In the genomic region with DNA sequence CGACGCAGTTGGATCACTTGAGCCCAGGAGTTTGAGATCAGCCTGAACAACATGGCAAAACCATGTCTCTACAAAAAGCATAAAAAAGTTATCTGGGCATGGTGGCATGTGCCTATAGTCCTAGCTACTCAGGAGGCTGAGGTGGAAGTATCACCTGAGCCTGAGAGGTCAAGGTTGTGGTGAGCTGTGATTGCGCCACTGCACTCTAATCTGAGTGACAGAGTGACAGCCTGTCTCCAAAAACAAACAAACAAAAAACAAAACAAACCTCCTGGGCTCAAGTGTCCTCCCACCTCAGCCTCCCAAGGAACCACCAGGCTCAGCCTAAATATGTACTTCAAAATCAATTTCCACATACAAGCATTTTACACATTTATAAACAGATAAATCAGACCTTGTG, we compare ENCODE assay signal across 25 cellular contexts.
A peak's percentile ranks its signal among the peaks of the same experiment; 100 is the strongest.
DNase-seq lines count a peak whose midpoint lies in the region; ATAC-seq, FAIRE-seq and TF ChIP-seq lines count a peak whose summit lies in the region.
"Had no signal": no experiment of that assay in that cellular context is flagged by ENCODE, and none has a peak within 500 bp of the region (broad histone marks: within the 10 kb centered on the region; RNA-seq: fewer than 3 reads in every experiment).

No MANE protein-coding gene starts in this region.

- H3K9me3 ChIP-seq in HepG2 (ENCODE audit: low read length), result no peaks in the 10 kb centered on the region
- H3K9me3 ChIP-seq in right lobe of liver, result no peaks in the 10 kb centered on the region
- no peaks in the 10 kb centered on the region; the same call in 1 of the 2 replicates for H3K9me3 ChIP-seq in K562 (replicated peaks; ENCODE audit: control insufficient read depth, insufficient read depth, low read depth, low read length)
- H3K9me3 ChIP-seq in mucosa of descending colon, result no peaks in the 10 kb centered on the region
- H3K9me3 ChIP-seq: BE2C, BLaER1 had no signal

- no peak overlapping the region for H3K9ac ChIP-seq in HepG2 (ENCODE audit: insufficient read depth, low read depth, low read length)
- no peak overlapping the region for H3K9ac ChIP-seq in K562 (ENCODE audit: insufficient read depth in 1 of 2, low read depth in 2 of 2, low read length in 2 of 2)
- H3K9ac ChIP-seq: BLaER1 had no signal

- H2AFZ ChIP-seq in HepG2 (ENCODE audit: low read length), result no peak overlapping the region
- no peak overlapping the region for H2AFZ ChIP-seq in K562 (ENCODE audit: low read depth, low read length)

- TF ChIP-seq RAD21 in HepG2 (CRISPR knock-in tag; IDR thresholded peaks at IDR 0.05) (no peak), K562 (CRISPR knock-in tag; conservative IDR thresholded peaks at IDR 0.05 in 1 of 2, IDR thresholded peaks at IDR 0.05 in 1 of 2) (no peak)

- H3K4me1 ChIP-seq in HepG2 (ENCODE audit: insufficient read depth, low read length) (peaks cover 7% of the 10 kb centered on the region), right lobe of liver (no peaks in the 10 kb centered on the region), K562 (replicated peaks in 1 of 2; ENCODE audit: control insufficient read depth in 2 of 2, insufficient read depth in 2 of 2, low read length in 2 of 2) (no peaks in the 10 kb centered on the region), mucosa of descending colon (ENCODE audit: low read depth) (peaks cover 10% of the 10 kb centered on the region)
- H3K4me1 ChIP-seq: BE2C, BLaER1 had no signal

- ATAC-seq in HepG2 (peak; percentile 54), right lobe of liver (no peak), K562 (no peak), mucosa of descending colon (peak; percentile 17), GM19023 (IDR thresholded peaks at IDR 0.05; ENCODE audit: unreplicated experiment) (no peak), HG03469 (IDR thresholded peaks at IDR 0.05; ENCODE audit: unreplicated experiment) (no peak)

- 86% methylated on average over 3 of the region's 3 CpGs for WGBS in HepG2 (ENCODE audit: low lambda C conversion rate)
- WGBS in right lobe of liver (ENCODE audit: insufficient coverage, low coverage, low lambda C conversion rate, missing lambda C conversion rate), result 89% methylated on average over 3 of the region's 3 CpGs
- 100% methylated on average over 3 of the region's 3 CpGs for WGBS in K562 (ENCODE audit: insufficient coverage, low coverage, missing lambda C conversion rate)

- TF ChIP-seq CTCF in HepG2 (CRISPR knock-in tag; IDR thresholded peaks at IDR 0.05) (no peak), right lobe of liver (IDR thresholded peaks at IDR 0.05) (no peak), K562 (IDR thresholded peaks at IDR 0.05 in 2 of 3, conservative IDR thresholded peaks at IDR 0.05 in 1 of 3; ENCODE audit: insufficient read depth in 2 of 3, low read depth in 1 of 3, low read length in 3 of 3) (no peak), mucosa of descending colon (IDR thresholded peaks at IDR 0.05) (no peak)

- H4K20me1 ChIP-seq in HepG2 (ENCODE audit: insufficient read depth, low read length), result no peaks in the 10 kb centered on the region
- no peaks in the 10 kb centered on the region for H4K20me1 ChIP-seq in K562 (replicated peaks; ENCODE audit: control insufficient read depth, insufficient read depth, low read length)
- H4K20me1 ChIP-seq: BLaER1 had no signal

- BruUV-seq in HepG2 (replicated peaks; lab: Mats Ljungman, UMichigan) (no TSS peak), K562 (replicated peaks; lab: Mats Ljungman, UMichigan) (no TSS peak)

- DNase-seq in HepG2 (ENCODE audit: low spot score), result peak; percentile 31
- no peak for DNase-seq in right lobe of liver
- no peak for DNase-seq in K562 (ENCODE audit: extremely low read depth in 1 of 4, low spot score in 3 of 4)
- no peak for DNase-seq in mucosa of descending colon
- DNase-seq in EL, result no peak
- DNase-seq: 8988T; ACHN; BE2C; C1 segment of cervical spinal cord; CD4-positive, alpha-beta memory T cell; CD4-positive, CD25-positive, alpha-beta regulatory T cell; CD8-positive, alpha-beta memory T cell; COR-L47; DMS 273 treated with DMSO at 0.1 percent for 48 hours; DMS153; DMS53; DMS79; DND-41; GF-D8 had no signal

- H3K27ac ChIP-seq in HepG2 (ENCODE audit: extremely low read length, insufficient read depth, low read length), result no peak overlapping the region
- H3K27ac ChIP-seq in right lobe of liver, result no peak overlapping the region
- H3K27ac ChIP-seq in K562 (ENCODE audit: extremely low read depth, low read depth, low read length), result no peak overlapping the region
- H3K27ac ChIP-seq: BLaER1 had no signal

- no peak overlapping the region for H3K4me3 ChIP-seq in HepG2 (replicated peaks in 1 of 3; ENCODE audit: insufficient read depth in 1 of 3, low read depth in 2 of 3, low read length in 3 of 3)
- H3K4me3 ChIP-seq in right lobe of liver, result no peak overlapping the region
- no peak overlapping the region for H3K4me3 ChIP-seq in K562
- H3K4me3 ChIP-seq in mucosa of descending colon, result no peak overlapping the region
- H3K4me3 ChIP-seq: BLaER1 had no signal

- no peak overlapping the region for H3K4me2 ChIP-seq in HepG2 (ENCODE audit: low read depth, low read length)
- no peak overlapping the region for H3K4me2 ChIP-seq in K562 (ENCODE audit: insufficient read depth, low read length)
- H3K4me2 ChIP-seq: BLaER1 had no signal

- intact Hi-C loops in HepG2 (cut with micrococcal nuclease; ENCODE audit: unreplicated experiment), result no loop called here
- intact Hi-C loops in right lobe of liver (cut with DNase I), result no loop called here
- intact Hi-C loops in K562 (cut with micrococcal nuclease), result no loop called here
- intact Hi-C loops in mucosa of descending colon (cut with DNase I, micrococcal nuclease), result no loop called here

- no peaks in the 10 kb centered on the region for H3K27me3 ChIP-seq in HepG2 (ENCODE audit: control insufficient read depth in 1 of 2, insufficient read depth in 2 of 2, low read length in 2 of 2)
- H3K27me3 ChIP-seq in right lobe of liver, result no peaks in the 10 kb centered on the region
- no peaks in the 10 kb centered on the region for H3K27me3 ChIP-seq in K562 (ENCODE audit: control insufficient read depth in 2 of 2, insufficient read depth in 2 of 2, low read length in 2 of 2)
- H3K27me3 ChIP-seq: BE2C, BLaER1 had no signal

- TF ChIP-seq EP300 in HepG2 (IDR thresholded peaks at IDR 0.05; ENCODE audit: low read depth in 2 of 2, low read length in 2 of 2) (no peak), HepG2 (CRISPR knock-in tag; IDR thresholded peaks at IDR 0.05; ENCODE audit: borderline replicate concordance) (no peak), K562 (IDR thresholded peaks at IDR 0.05; ENCODE audit: low read length) (no peak)

- CTCF ChIA-PET in HepG2 (lab: Yijun Ruan, JAX; ENCODE audit: low intra/inter-chr PET ratio, low total read pairs) (no interaction called here), K562 (lab: Yijun Ruan, JAX; ENCODE audit: low intra/inter-chr PET ratio) (no interaction called here)

- H3K36me3 ChIP-seq in HepG2 (replicated peaks in 1 of 2; ENCODE audit: control insufficient read depth in 1 of 2, insufficient read depth in 2 of 2, low read length in 2 of 2), result peaks cover 4 to 23% of the 10 kb centered on the region in 2 experiments
- peaks cover 0 to 16% (median 2%) of the 10 kb centered on the region in 4 donors for H3K36me3 ChIP-seq in right lobe of liver
- H3K36me3 ChIP-seq in K562 (ENCODE audit: control insufficient read depth, insufficient read depth, low read length), result peaks cover 40% of the 10 kb centered on the region; the same call in 2 of the 3 replicates
- no peaks in the 10 kb centered on the region for H3K36me3 ChIP-seq in mucosa of descending colon (ENCODE audit: low read depth)

- no peaks in the 10 kb centered on the region for H3K9me1 ChIP-seq in K562 (ENCODE audit: control insufficient read depth, insufficient read depth, low read length)

- no peaks in the 10 kb centered on the region for H3K79me2 ChIP-seq in HepG2 (ENCODE audit: insufficient read depth, low read length)
- H3K79me2 ChIP-seq in K562 (ENCODE audit: control insufficient read depth, insufficient read depth, low read length), result no peaks in the 10 kb centered on the region

- peak; percentile 23 for FAIRE-seq in HepG2 (lab: Jason Lieb, UNC)
- FAIRE-seq in K562 (lab: Jason Lieb, UNC), result no peak
- FAIRE-seq: GM12892, GM18507, GM19239 had no signal

- POLR2A ChIA-PET in HepG2 (lab: Yijun Ruan, JAX), result no interaction called here
- POLR2A ChIA-PET in K562 (lab: Yijun Ruan, JAX), result no interaction called here

- TF ChIP-seq POLR2A in HepG2 (IDR thresholded peaks at IDR 0.05; ENCODE audit: insufficient read depth in 1 of 2, low read depth in 2 of 2, low read length in 2 of 2) (no peak), right lobe of liver (IDR thresholded peaks at IDR 0.05) (no peak), K562 (conservative IDR thresholded peaks at IDR 0.05) (no peak)

- in situ Hi-C loops in HepG2 (cut with HindIII; ENCODE audit: extremely low pct_ligation_motif_present, low pct_unique_long_range_greater_than_20kb), result no loop called here
- in situ Hi-C loops in K562 (cut with MboI), result no loop called here

TF ChIP-seq in HepG2, 621 proteins besides CTCF, POLR2A, EP300 and RAD21 (continues in another document):
- TF ChIP-seq, protein P1, sequence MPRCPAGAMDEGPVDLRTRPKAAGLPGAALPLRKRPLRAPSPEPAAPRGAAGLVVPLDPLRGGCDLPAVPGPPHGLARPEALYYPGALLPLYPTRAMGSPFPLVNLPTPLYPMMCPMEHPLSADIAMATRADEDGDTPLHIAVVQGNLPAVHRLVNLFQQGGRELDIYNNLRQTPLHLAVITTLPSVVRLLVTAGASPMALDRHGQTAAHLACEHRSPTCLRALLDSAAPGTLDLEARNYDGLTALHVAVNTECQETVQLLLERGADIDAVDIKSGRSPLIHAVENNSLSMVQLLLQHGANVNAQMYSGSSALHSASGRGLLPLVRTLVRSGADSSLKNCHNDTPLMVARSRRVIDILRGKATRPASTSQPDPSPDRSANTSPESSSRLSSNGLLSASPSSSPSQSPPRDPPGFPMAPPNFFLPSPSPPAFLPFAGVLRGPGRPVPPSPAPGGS (CRISPR knock-in tag; IDR thresholded peaks at IDR 0.05), result 0 out of 2 replicates have a peak, but pooled peaks have one; percentile 34

TF ChIP-seq in K562, 482 proteins besides CTCF, POLR2A, EP300 and RAD21 (continues in another document):
- TF ChIP-seq HDAC2 (IDR thresholded peaks at IDR 0.05) (no peak), CEBPB (tag; IDR thresholded peaks at IDR 0.05) (peak; percentile 23; the same call in 1 of the 2 replicates), ERF (CRISPR knock-in tag; IDR thresholded peaks at IDR 0.05) (no peak), PTTG1 (tag; IDR thresholded peaks at IDR 0.05; ENCODE audit: low read depth) (no peak), FIP1L1 (IDR thresholded peaks at IDR 0.05; ENCODE audit: low read depth, low read length, poor library complexity, severe bottlenecking) (no peak), PHF8 (IDR thresholded peaks at IDR 0.05; ENCODE audit: borderline replicate concordance, low read length) (no peak)

Comparison
In these comparisons a context has a peak if more than half of its experiments do, and no peak if none do; other contexts are left out.
1. ATAC-seq: peak in HepG2 (single experiment) and mucosa of descending colon (single experiment); none in right lobe of liver (0 of 4), K562 (single experiment), GM19023 (single experiment) and HG03469 (single experiment).